16 cellular contexts compared by ENCODE assay signal in genomic region chr1:98920441-98921110, GRCh38.
DNase-seq lines count a peak whose midpoint lies in the region; ATAC-seq, FAIRE-seq and TF ChIP-seq lines count a peak whose summit lies in the region.
"Had no signal": no experiment of that assay in that cellular context is flagged by ENCODE, and none has a peak within 500 bp of the region (broad histone marks: within the 10 kb centered on the region; RNA-seq: fewer than 3 reads in every experiment).

No MANE protein-coding gene starts in this region.

- POLR2A ChIA-PET in AG04449 (lab: Yijun Ruan, JAX): no interaction called here

- DNase-seq in AG04449 (ENCODE audit: low read depth, low spot score) (peak; percentile 28), HFF-Myc (ENCODE audit: extremely low read depth, low read depth) (peak; percentile 15), amniotic stem cell (lab: John Stamatoyannopoulos, UW) (peak; percentile 53), fibroblast of villous mesenchyme (ENCODE audit: low read depth) (peak; percentile 2), occipital lobe (lab: John Stamatoyannopoulos, UW) (no peak), GM12891 (ENCODE audit: insufficient read length, low spot score) (no peak)
- DNase-seq: activated gamma-delta T cell; AML-193; cerebellar nuclear complex; esophagus squamous epithelium; Karpas-422; NCI-H2029 treated with DMSO at 0.1 percent for 48 hours; stimulated activated CD4-positive, alpha-beta T cell treated with anti-CD3 and anti-CD28 coated beads, Interleukin-2, amount 100 ng/mL, for 24 hours; upper lobe of left lung had no signal

- TF ChIP-seq CTCF in AG04449 (IDR thresholded peaks at IDR 0.05; ENCODE audit: insufficient read depth, low read length, missing control alignments) (no peak), HFF-Myc (IDR thresholded peaks at IDR 0.05; ENCODE audit: low read depth, low read length, missing control alignments) (no peak), fibroblast of villous mesenchyme (IDR thresholded peaks at IDR 0.05; ENCODE audit: insufficient read depth, low read depth, low read length) (no peak)

- H3K4me3 ChIP-seq in AG04449 (ENCODE audit: low read depth, low read length) (no peak overlapping the region), HFF-Myc (replicated peaks; ENCODE audit: low read depth, low read length) (no peak overlapping the region), fibroblast of villous mesenchyme (ENCODE audit: low read depth, low read length) (no peak overlapping the region)
- H3K4me3 ChIP-seq: esophagus squamous epithelium, upper lobe of left lung had no signal

- ATAC-seq in HG02759 (IDR thresholded peaks at IDR 0.05; ENCODE audit: unreplicated experiment): no peak
- ATAC-seq in HG02763 (IDR thresholded peaks at IDR 0.05; ENCODE audit: unreplicated experiment): no peak

- TF ChIP-seq POLR2A in GM12891 (IDR thresholded peaks at IDR 0.05; ENCODE audit: low read depth, low read length): no peak

- FAIRE-seq in GM12891 (lab: Jason Lieb, UNC): no peak

- CTCF ChIA-PET in AG04449 (lab: Yijun Ruan, JAX): no interaction called here

TF ChIP-seq in GM12891, 5 proteins besides CTCF, POLR2A, EP300 and RAD21:
- no peak for TF ChIP-seq TAF1 (IDR thresholded peaks at IDR 0.05; ENCODE audit: low read depth, low read length)
- no peak for TF ChIP-seq PAX5 (IDR thresholded peaks at IDR 0.05; ENCODE audit: insufficient read depth, low read length, severe bottlenecking)
- no peak for TF ChIP-seq POU2F2 (IDR thresholded peaks at IDR 0.05; ENCODE audit: low read depth, low read length)
- no peak for TF ChIP-seq SPI1 (IDR thresholded peaks at IDR 0.05; ENCODE audit: low read depth, low read length)
- TF ChIP-seq POLR2AphosphoS5 (IDR thresholded peaks at IDR 0.05; ENCODE audit: low read depth, low read length): no peak

Comparison
In these comparisons a context has a peak if more than half of its experiments do, and no peak if none do; other contexts are left out.
1. DNase-seq: peak in AG04449 (single experiment), HFF-Myc (single experiment), amniotic stem cell (single experiment) and fibroblast of villous mesenchyme (single experiment); none in occipital lobe (single experiment) and GM12891 (single experiment).